ENCODE assay signal across 10 cellular contexts in genomic region chr13:32734511-32734910, GRCh38.
DNase-seq lines count a peak whose midpoint lies in the region; TF ChIP-seq lines count a peak whose summit lies in the region.
"Had no signal": no experiment of that assay in that cellular context is flagged by ENCODE, and none has a peak within 500 bp of the region (broad histone marks: within the 10 kb centered on the region; RNA-seq: fewer than 3 reads in every experiment).

No MANE protein-coding gene starts in this region.

- TF ChIP-seq EP300 in sigmoid colon (IDR thresholded peaks at IDR 0.05), result no peak

- no peaks in the 10 kb centered on the region for H3K36me3 ChIP-seq in sigmoid colon

- H3K4me3 ChIP-seq in sigmoid colon, result no peak overlapping the region

- H3K27me3 ChIP-seq in sigmoid colon, result no peaks in the 10 kb centered on the region

- intact Hi-C loops in sigmoid colon (cut with DNase I), result no loop called here

- TF ChIP-seq POLR2A in erythroblast (IDR thresholded peaks at IDR 0.05; ENCODE audit: low read length) (no peak), sigmoid colon (IDR thresholded peaks at IDR 0.05) (no peak)

- in situ Hi-C loops in ACHN (cut with HindIII; ENCODE audit: low pct_ligation_motif_present, low pct_unique_long_range_greater_than_20kb, low sequenced_read_pairs), result loop anchor here (25.0 kb wide), 1 partner anchor 178 kb away; no protein-coding TSS in a partner anchor

- no peak overlapping the region for H3K27ac ChIP-seq in sigmoid colon

- peaks cover 0 to 42% (median 24%) of the 10 kb centered on the region in 4 donors for H3K4me1 ChIP-seq in sigmoid colon

- peak; percentile 22 for DNase-seq in ACHN
- peak; percentile 37 for DNase-seq in COLO668 (lab: John Stamatoyannopoulos, UW; ENCODE audit: unreplicated experiment)
- DNase-seq in NCI-H82 treated with DMSO at 0.1 percent for 48 hours (lab: John Stamatoyannopoulos, UW; ENCODE audit: unreplicated experiment), result peak; percentile 31
- peak; percentile 17 to 19 for DNase-seq in erythroblast (lab: John Stamatoyannopoulos, UW)
- no peak for DNase-seq in sigmoid colon
- DNase-seq in NCI-H1092 treated with DMSO at 0.1 percent for 48 hours (lab: John Stamatoyannopoulos, UW), result no peak
- DNase-seq in NCI-H2227 (lab: John Stamatoyannopoulos, UW; ENCODE audit: unreplicated experiment), result no peak
- DNase-seq: DMS153; naive B cell; stimulated activated naive CD4-positive, alpha-beta T cell had no signal

- 96 to 99% methylated on average over 1 of the region's 1 CpG for WGBS in sigmoid colon, 2 donors

- no peaks in the 10 kb centered on the region for H3K9me3 ChIP-seq in sigmoid colon

- no peak for TF ChIP-seq CTCF in sigmoid colon (IDR thresholded peaks at IDR 0.05)

Comparison
In these comparisons a context has a peak if more than half of its experiments do, and no peak if none do; other contexts are left out.
1. DNase-seq: peak in ACHN (single experiment), COLO668 (single experiment), NCI-H82 treated with DMSO at 0.1 percent for 48 hours (single experiment) and erythroblast (2 of 2); none in sigmoid colon (single experiment), NCI-H1092 treated with DMSO at 0.1 percent for 48 hours (single experiment) and NCI-H2227 (single experiment).